In genomic region chr9:136720251-136720886, GRCh38 we compare ENCODE assay signal across 11 cellular contexts. TPM values are rescaled to one million over a fixed set of nuclear protein-coding genes. Genes with fewer than 3 reads are reported as not detected.
A peak's percentile ranks its signal among the peaks of the same experiment; 100 is the strongest.
DNase-seq lines count a peak whose midpoint lies in the region; ATAC-seq and TF ChIP-seq lines count a peak whose summit lies in the region.
"Had no signal": no experiment of that assay in that cellular context is flagged by ENCODE, and none has a peak within 500 bp of the region (broad histone marks: within the 10 kb centered on the region; RNA-seq: fewer than 3 reads in every experiment).

No MANE protein-coding gene starts in this region.

- in situ Hi-C loops in G401 (cut with HindIII; ENCODE audit: low sequenced_read_pairs): no loop called here

- H3K4me1 Mint-ChIP-seq in CD8-positive, alpha-beta T cell (ENCODE audit: low read depth): peaks cover 8% of the 10 kb centered on the region

- H3K9me3 Mint-ChIP-seq in CD8-positive, alpha-beta T cell: no peaks in the 10 kb centered on the region

- H3K36me3 ChIP-seq in muscle layer of duodenum (ENCODE audit: control insufficient read depth in 1 of 2, insufficient read depth in 2 of 2, low read length in 2 of 2): peaks cover 11 to 39% of the 10 kb centered on the region in 2 donors
- H3K36me3 ChIP-seq in CD8-positive, alpha-beta T cell (ENCODE audit: insufficient read depth, low read length): peaks cover 20% of the 10 kb centered on the region

- no peak overlapping the region for H3K4me3 Mint-ChIP-seq in CD8-positive, alpha-beta T cell
- H3K4me3 Mint-ChIP-seq: activated naive CD8-positive, alpha-beta T cell had no signal

- no peak overlapping the region for H3K27ac Mint-ChIP-seq in CD8-positive, alpha-beta T cell
- H3K27ac Mint-ChIP-seq: activated naive CD8-positive, alpha-beta T cell had no signal

- peaks cover 26% of the 10 kb centered on the region for H3K36me3 Mint-ChIP-seq in CD8-positive, alpha-beta T cell
- H3K36me3 Mint-ChIP-seq: activated naive CD8-positive, alpha-beta T cell had no signal

- CTCF ChIA-PET in CD8-positive, alpha-beta T cell (lab: Charles Lee): interaction anchor here (1.5 kb wide), 1 partner anchor 231 kb away, joined by 4 read pairs; no protein-coding TSS in a partner anchor

- no peak overlapping the region for H3K4me3 ChIP-seq in muscle layer of duodenum (ENCODE audit: low read depth in 1 of 2, low read length in 2 of 2)
- H3K4me3 ChIP-seq in CD8-positive, alpha-beta T cell (ENCODE audit: low read depth, low read length): no peak overlapping the region

- H3K9me3 ChIP-seq in muscle layer of duodenum (ENCODE audit: control insufficient read depth in 1 of 2, low read length in 2 of 2): no peaks in the 10 kb centered on the region
- no peaks in the 10 kb centered on the region for H3K9me3 ChIP-seq in CD8-positive, alpha-beta T cell (ENCODE audit: low read length)

- no peaks in the 10 kb centered on the region for H3K27me3 ChIP-seq in muscle layer of duodenum (ENCODE audit: low read depth, low read length)
- H3K27me3 ChIP-seq in CD8-positive, alpha-beta T cell (ENCODE audit: insufficient read depth, low read length): no peaks in the 10 kb centered on the region

- peaks cover 0 to 23% of the 10 kb centered on the region in 2 donors for H3K4me1 ChIP-seq in muscle layer of duodenum (ENCODE audit: control insufficient read depth in 1 of 2, insufficient read depth in 2 of 2, low read length in 2 of 2)
- peaks cover 13% of the 10 kb centered on the region for H3K4me1 ChIP-seq in CD8-positive, alpha-beta T cell (ENCODE audit: insufficient read depth, low read length)

- ATAC-seq in GM21367 (IDR thresholded peaks at IDR 0.05; ENCODE audit: unreplicated experiment): no peak
- no peak for ATAC-seq in HG03025 (IDR thresholded peaks at IDR 0.05; ENCODE audit: low FRiP score, unreplicated experiment)
- ATAC-seq in CD8-positive, alpha-beta T cell: no peak

- TF ChIP-seq CTCF in CD8-positive, alpha-beta T cell (IDR thresholded peaks at IDR 0.05): no peak

- peak; percentile 52 for DNase-seq in G401 (ENCODE audit: low spot score)
- DNase-seq in astrocyte of the hippocampus (ENCODE audit: low read depth, low spot score): peak; percentile 66
- no peak for DNase-seq in CD8-positive, alpha-beta T cell
- DNase-seq: stimulated activated CD4-positive, alpha-beta T cell treated with anti-CD3 and anti-CD28 coated beads, Interleukin-4, amount 100 ng/mL, for 1 hour had no signal

- peaks cover 6% of the 10 kb centered on the region for H3K27me3 Mint-ChIP-seq in CD8-positive, alpha-beta T cell (ENCODE audit: low read depth)

- intact Hi-C loops in CD8-positive, alpha-beta T cell (cut with DNase I, micrococcal nuclease): loop anchor here in 1 of 2 experiments (10.0 kb wide), 1 partner anchor 514 kb away; the partner anchor contains the start of gene SLC34A3

- peak overlapping the region; percentile 31 for H3K27ac ChIP-seq in muscle layer of duodenum (ENCODE audit: low read length)
- H3K27ac ChIP-seq in CD8-positive, alpha-beta T cell (ENCODE audit: low read depth, low read length): no peak overlapping the region

- POLR2A ChIA-PET in CD8-positive, alpha-beta T cell (lab: Charles Lee): no interaction called here

RNA-seq across cellular contexts. Expression of gene DIPK1B, which starts 8.0 kb away (rescaled TPM):
- 65.0 and 69.9 TPM in 2 replicates for total RNA-seq in G401 (2014; rRNA removed; shearing (Covaris generic))
- total RNA-seq in CD8-positive, alpha-beta T cell: under 1 TPM; 0.22 to 0.62 TPM
- total RNA-seq: LHCN-M2 had no signal

RNA-seq across cellular contexts. Expression of gene LCN10, which starts 22.4 kb away (rescaled TPM):
- not detected in 2 replicates for total RNA-seq in G401 (2014; rRNA removed; shearing (Covaris generic))
- total RNA-seq in CD8-positive, alpha-beta T cell: under 1 TPM; 0.14 to 0.38 TPM
- total RNA-seq: fibroblast of lung, LHCN-M2, mononuclear cell had no signal

RNA-seq across cellular contexts. Expression of gene LCN6, which starts 28.0 kb away (rescaled TPM):
- total RNA-seq in G401 (2014; rRNA removed; shearing (Covaris generic)): not detected in 2 replicates
- total RNA-seq in CD8-positive, alpha-beta T cell: not detected
- total RNA-seq: fibroblast of lung, LHCN-M2, mononuclear cell had no signal

RNA-seq across cellular contexts. Expression of gene AGPAT2, which starts 33.1 kb away (rescaled TPM):
- total RNA-seq in G401 (2014; rRNA removed; shearing (Covaris generic)): 128 and 140 TPM in 2 replicates
- total RNA-seq in CD8-positive, alpha-beta T cell: 1 to 10 TPM; 4.7 TPM

RNA-seq across cellular contexts. Expression of gene LCN8, which starts 37.7 kb away (rescaled TPM):
- total RNA-seq in G401 (2014; rRNA removed; shearing (Covaris generic)): not detected in 2 replicates
- total RNA-seq in CD8-positive, alpha-beta T cell: not detected
- total RNA-seq: fibroblast of lung, LHCN-M2, mononuclear cell had no signal

Comparison
In these comparisons a context has a peak if more than half of its experiments do, and no peak if none do; other contexts are left out.
1. DNase-seq: peak in G401 (single experiment) and astrocyte of the hippocampus (single experiment); none in CD8-positive, alpha-beta T cell (0 of 7).
2. RNA of gene DIPK1B, which starts 8.0 kb away (total RNA-seq): 65.0 to 69.9 TPM in G401; 0.22 to 0.62 TPM in CD8-positive, alpha-beta T cell; every median in the first group is over 10 times any median in the second.